17 cellular contexts compared by ENCODE assay signal in the genomic region with DNA sequence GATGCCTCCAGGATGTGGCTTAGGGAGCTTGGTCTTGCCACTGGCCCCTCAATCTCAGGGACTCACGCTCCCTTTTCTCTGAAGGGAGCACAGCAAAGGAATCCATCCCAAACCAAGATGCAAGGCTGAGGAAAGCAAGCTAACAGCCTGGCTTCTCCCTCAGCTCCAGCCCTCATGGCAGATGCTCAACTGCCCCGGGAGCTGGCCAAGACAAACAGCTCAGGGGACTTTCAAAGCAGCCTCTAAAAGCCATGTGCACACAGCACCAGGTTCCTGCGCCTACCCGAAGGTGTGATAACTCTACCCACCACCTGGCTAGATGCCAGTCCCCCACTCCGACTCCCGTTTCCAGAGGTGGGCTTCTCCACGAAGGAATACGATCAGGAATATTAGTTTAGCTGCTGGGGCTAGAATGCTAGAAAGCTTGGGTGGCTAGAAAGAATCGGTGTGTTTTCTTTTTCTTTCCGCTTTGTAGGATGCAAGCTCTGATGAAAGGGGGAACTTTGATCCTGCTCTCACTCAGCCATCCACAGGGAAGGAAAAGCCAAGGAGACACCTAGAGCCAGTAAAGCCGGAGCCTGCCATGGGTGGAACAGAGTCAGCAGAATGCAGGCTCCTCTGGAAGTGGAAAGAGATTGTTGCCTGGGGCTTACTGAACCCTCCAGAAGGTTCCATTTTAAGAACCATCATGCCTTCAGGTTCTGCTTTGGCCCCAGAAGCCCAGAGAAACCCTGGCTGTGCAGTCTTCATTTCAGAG.
A peak's percentile ranks its signal among the peaks of the same experiment; 100 is the strongest.
DNase-seq lines count a peak whose midpoint lies in the region; ATAC-seq and TF ChIP-seq lines count a peak whose summit lies in the region.
"Had no signal": no experiment of that assay in that cellular context is flagged by ENCODE, and none has a peak within 500 bp of the region (broad histone marks: within the 10 kb centered on the region; RNA-seq: fewer than 3 reads in every experiment).

No MANE protein-coding gene starts in this region.

- no peak overlapping the region for H3K14ac ChIP-seq in neuronal stem cell (ENCODE audit: low read length)

- H3K4me2 ChIP-seq in neuronal stem cell (ENCODE audit: insufficient read depth, low read length, poor library complexity, severe bottlenecking) (no peak overlapping the region), hepatocyte (no peak overlapping the region)
- H3K4me2 ChIP-seq: BLaER1 had no signal

- ATAC-seq in left cardiac atrium (peak in 1 of 2 donors; percentile 49), Right ventricle myocardium inferior (no peak), aorta (ENCODE audit: low FRiP score) (peak; percentile 60)
- ATAC-seq: GM12878 had no signal

- H3K4me3 ChIP-seq in neuronal stem cell (ENCODE audit: low read length in 2 of 2) (no peak overlapping the region), aorta (ENCODE audit: low read length in 2 of 2) (no peak overlapping the region), hepatocyte (no peak overlapping the region)
- H3K4me3 ChIP-seq: BLaER1, GM12878 had no signal

- H4K8ac ChIP-seq in neuronal stem cell (ENCODE audit: low read depth, low read length) = no peak overlapping the region

- no peak overlapping the region for H3K9ac ChIP-seq in neuronal stem cell (ENCODE audit: low read depth, low read length, poor library complexity)
- H3K9ac ChIP-seq: BLaER1 had no signal

- DNase-seq in left cardiac atrium (peak; percentile 33), Right ventricle myocardium inferior (ENCODE audit: missing footprints) (no peak), NCI-H1092 (lab: John Stamatoyannopoulos, UW) (peak; percentile 19), neuronal stem cell (ENCODE audit: low spot score) (no peak), aorta (peak in 1 of 2 donors; percentile 77), activated T-cell treated with anti-CD3 and anti-CD28 coated beads for 4 hours (no peak), hepatocyte (ENCODE audit: low spot score) (no peak)
- DNase-seq: CD4-positive, alpha-beta memory T cell; HCEC 1CT; NCI-H1694 treated with DMSO at 0.1 percent for 48 hours; NCI-H2107; NCI-H2227 treated with DMSO at 0.1 percent for 48 hours; NCI-H510A treated with DMSO at 0.1 percent for 48 hours; NCI-H774; SHP77 treated with DMSO at 0.1 percent for 48 hours had no signal

- H2BK5ac ChIP-seq in neuronal stem cell (ENCODE audit: low read length) = no peak overlapping the region

- H2BK12ac ChIP-seq in neuronal stem cell (ENCODE audit: low read length) = no peak overlapping the region

- H3K4ac ChIP-seq in neuronal stem cell (ENCODE audit: low read length) = no peak overlapping the region

- no peaks in the 10 kb centered on the region for H3K9me3 ChIP-seq in neuronal stem cell (replicated peaks in 1 of 2; ENCODE audit: control insufficient read depth in 2 of 2, insufficient read depth in 1 of 2, low read depth in 1 of 2, low read length in 2 of 2)
- no peaks in the 10 kb centered on the region for H3K9me3 ChIP-seq in aorta (ENCODE audit: control insufficient read depth, low read length)
- H3K9me3 ChIP-seq in hepatocyte (ENCODE audit: low read depth) = no peaks in the 10 kb centered on the region
- H3K9me3 ChIP-seq: BLaER1 had no signal

- no peaks in the 10 kb centered on the region for H3K36me3 ChIP-seq in neuronal stem cell (replicated peaks in 1 of 2; ENCODE audit: control insufficient read depth in 2 of 2, insufficient read depth in 2 of 2, low read length in 2 of 2)
- no peaks in the 10 kb centered on the region for H3K36me3 ChIP-seq in aorta (ENCODE audit: control insufficient read depth in 1 of 2, insufficient read depth in 2 of 2, low read length in 1 of 2)
- H3K36me3 ChIP-seq in hepatocyte (replicated peaks; ENCODE audit: insufficient read depth, low read depth) = no peaks in the 10 kb centered on the region
- H3K36me3 ChIP-seq: BLaER1 had no signal

- H3K18ac ChIP-seq in neuronal stem cell (ENCODE audit: low read length) = peak overlapping the region; percentile 69

- H2AK5ac ChIP-seq in neuronal stem cell (ENCODE audit: low read depth, low read length) = no peak overlapping the region

- no peaks in the 10 kb centered on the region for H3K79me2 ChIP-seq in hepatocyte

- no peak overlapping the region for H2AFZ ChIP-seq in neuronal stem cell (ENCODE audit: low read length)
- no peak overlapping the region for H2AFZ ChIP-seq in hepatocyte

- no CpG with 5 or more reads among the region's 11 CpGs for WGBS in neuronal stem cell (ENCODE audit: extremely low coverage in 2 of 2, insufficient read length in 2 of 2, insufficient replicate concordance in 1 of 2), 2 donors
- 1 to 6% methylated on average over 11 of the region's 11 CpGs for WGBS in aorta, 2 donors
- 87% methylated on average over 11 of the region's 11 CpGs for WGBS in hepatocyte (ENCODE audit: low lambda C conversion rate, missing lambda C conversion rate)

- peaks cover 22 to 23% of the 10 kb centered on the region in 2 donors for H3K4me1 ChIP-seq in neuronal stem cell (ENCODE audit: control insufficient read depth in 2 of 2, insufficient read depth in 1 of 2, low read depth in 1 of 2, low read length in 2 of 2)
- peaks cover 0 to 3% of the 10 kb centered on the region in 2 donors for H3K4me1 ChIP-seq in aorta (ENCODE audit: control insufficient read depth in 1 of 2, insufficient read depth in 2 of 2, low read length in 2 of 2)
- peaks cover 8% of the 10 kb centered on the region for H3K4me1 ChIP-seq in hepatocyte (ENCODE audit: insufficient read depth)

- H3K79me1 ChIP-seq in neuronal stem cell (ENCODE audit: low read depth, low read length) = no peaks in the 10 kb centered on the region

- H2BK15ac ChIP-seq in neuronal stem cell (ENCODE audit: low read length) = peak overlapping the region; percentile 6

- H3K27ac ChIP-seq in neuronal stem cell (replicated peaks; ENCODE audit: low read length) = no peak overlapping the region
- H3K27ac ChIP-seq in aorta (ENCODE audit: low read depth in 1 of 2, low read length in 2 of 2) = no peak overlapping the region
- no peak overlapping the region for H3K27ac ChIP-seq in hepatocyte
- H3K27ac ChIP-seq: BLaER1 had no signal

- TF ChIP-seq CTCF in hepatocyte (IDR thresholded peaks at IDR 0.05; ENCODE audit: poor library complexity) = no peak

- H3K27me3 ChIP-seq in neuronal stem cell (ENCODE audit: control insufficient read depth in 3 of 3, insufficient read depth in 3 of 3, low read depth in 1 of 3, low read length in 3 of 3) (peaks cover 0 to 31% (median 0%) of the 10 kb centered on the region in 3 experiments), aorta (ENCODE audit: control insufficient read depth in 1 of 2, insufficient read depth in 2 of 2, low read length in 1 of 2) (no peaks in the 10 kb centered on the region), hepatocyte (no peaks in the 10 kb centered on the region)
- H3K27me3 ChIP-seq: BLaER1 had no signal

- H4K20me1 ChIP-seq in hepatocyte (ENCODE audit: insufficient read depth, poor library complexity, severe bottlenecking) = no peaks in the 10 kb centered on the region
- H4K20me1 ChIP-seq: BLaER1 had no signal

- H4K91ac ChIP-seq in neuronal stem cell (ENCODE audit: low read depth, low read length, poor library complexity) = no peak overlapping the region

- no peak overlapping the region for H2BK120ac ChIP-seq in neuronal stem cell (ENCODE audit: low read depth, low read length)

- H3K23ac ChIP-seq in neuronal stem cell (ENCODE audit: low read depth, low read length, poor library complexity) = no peak overlapping the region

- H3K9me2 ChIP-seq in hepatocyte (replicated peaks; ENCODE audit: insufficient read depth) = no peaks in the 10 kb centered on the region

- intact Hi-C loops in left cardiac atrium (cut with DNase I) = no loop called here
- intact Hi-C loops in Right ventricle myocardium inferior (cut with DNase I) = no loop called here
- intact Hi-C loops in aorta (cut with DNase I) = no loop called here

Comparison
In these comparisons a context has a peak if more than half of its experiments do, and no peak if none do; other contexts are left out.
1. DNase-seq: peak in left cardiac atrium (single experiment) and NCI-H1092 (single experiment); none in Right ventricle myocardium inferior (single experiment), neuronal stem cell (single experiment), activated T-cell treated with anti-CD3 and anti-CD28 coated beads for 4 hours (single experiment) and hepatocyte (single experiment).